16 cellular contexts compared by ENCODE assay signal in genomic region chr2:3759766-3760165, GRCh38. TPM values are rescaled to one million over a fixed set of nuclear protein-coding genes. Genes with fewer than 3 reads are reported as not detected.
DNase-seq lines count a peak whose midpoint lies in the region; ATAC-seq and TF ChIP-seq lines count a peak whose summit lies in the region.
"Had no signal": no experiment of that assay in that cellular context is flagged by ENCODE, and none has a peak within 500 bp of the region (broad histone marks: within the 10 kb centered on the region; RNA-seq: fewer than 3 reads in every experiment).

No MANE protein-coding gene starts in this region.

- H3K56ac ChIP-seq in IMR-90 (ENCODE audit: extremely low read depth, insufficient read depth, low read length): no peak overlapping the region

- H3K36me3 Mint-ChIP-seq in CD8-positive, alpha-beta memory T cell: no peaks in the 10 kb centered on the region
- H3K36me3 Mint-ChIP-seq in activated T-helper 2 cell treated with anti-CD3 and anti-CD28 coated beads, Interferon-gamma antibody, Interleukin-2, Interleukin-4, amounts not matched to agents 10 μg/mL and 5 μg/mL and 100 μg/mL, durations not matched to agents 14 hours and 24 hours and 36 hours (ENCODE audit: low read depth): no peaks in the 10 kb centered on the region
- H3K36me3 Mint-ChIP-seq: CD4-positive, CD25-positive, alpha-beta regulatory T cell had no signal

- no peak overlapping the region for H2AFZ ChIP-seq in IMR-90 (replicated peaks; ENCODE audit: low read length, poor library complexity)
- H2AFZ ChIP-seq: GM23338 had no signal

- POLR2A ChIA-PET in IMR-90 (lab: Charles Lee; ENCODE audit: unreplicated experiment): no interaction called here
- POLR2A ChIA-PET in CD8-positive, alpha-beta memory T cell (lab: Charles Lee): no interaction called here

- 0 out of 2 replicates have a peak overlapping the region, but pooled peaks have one; percentile 0 for H3K14ac ChIP-seq in IMR-90 (replicated peaks; ENCODE audit: low read depth, low read length)

- BruUV-seq in IMR-90 (replicated peaks; lab: Mats Ljungman, UMichigan): no TSS peak

- H3K4me1 ChIP-seq in IMR-90 (ENCODE audit: control insufficient read depth, insufficient read depth, low read length): peaks cover 12% of the 10 kb centered on the region
- no peaks in the 10 kb centered on the region for H3K4me1 ChIP-seq in CD8-positive, alpha-beta memory T cell (ENCODE audit: insufficient read depth, low read length)
- H3K4me1 ChIP-seq: BE2C, Caco-2 had no signal

- peak overlapping the region; percentile 3; the same call in 1 of the 2 replicates for H2BK20ac ChIP-seq in IMR-90 (ENCODE audit: low read depth, low read length)

- H2AK9ac ChIP-seq in IMR-90 (replicated peaks; ENCODE audit: low read depth, low read length, poor library complexity): no peak overlapping the region

- H2BK15ac ChIP-seq in IMR-90 (ENCODE audit: low read depth, low read length): peak overlapping the region; percentile 16; the same call in 1 of the 3 replicates

- dilution Hi-C loops in IMR-90 (cut with HindIII; ENCODE audit: low sequenced_read_pairs, unreplicated experiment): no loop called here

- peak overlapping the region; percentile 81 for H2BK5ac ChIP-seq in IMR-90 (ENCODE audit: low read depth, low read length, poor library complexity, severe bottlenecking)

- WGBS in IMR-90 (ENCODE audit: extremely low coverage in 2 of 2, insufficient read length in 1 of 2), 2 experiments: no CpG with 5 or more reads among the region's 4 CpGs

- H3K27ac Mint-ChIP-seq in CD8-positive, alpha-beta memory T cell: no peak overlapping the region
- H3K27ac Mint-ChIP-seq in activated T-helper 2 cell treated with anti-CD3 and anti-CD28 coated beads, Interferon-gamma antibody, Interleukin-2, Interleukin-4, amounts not matched to agents 10 μg/mL and 5 μg/mL and 100 μg/mL, durations not matched to agents 14 hours and 24 hours and 36 hours: no peak overlapping the region
- H3K27ac Mint-ChIP-seq: CD4-positive, CD25-positive, alpha-beta regulatory T cell; GM23338 had no signal

- peak overlapping the region; percentile 43; the same call in 1 of the 2 replicates for H3K4me2 ChIP-seq in IMR-90 (ENCODE audit: low read depth, low read length)
- H3K4me2 ChIP-seq: GM23338 had no signal

- in situ Hi-C loops in IMR-90 (cut with MboI; ENCODE audit: low sequenced_read_pairs): no loop called here
- in situ Hi-C loops in brain microvascular endothelial cell (cut with HindIII; ENCODE audit: low pct_ligation_motif_present, low sequenced_read_pairs): no loop called here

- peaks cover 3 to 20% of the 10 kb centered on the region in 2 donors for H3K27me3 Mint-ChIP-seq in CD8-positive, alpha-beta memory T cell
- H3K27me3 Mint-ChIP-seq in activated T-helper 2 cell treated with anti-CD3 and anti-CD28 coated beads, Interferon-gamma antibody, Interleukin-2, Interleukin-4, amounts not matched to agents 10 μg/mL and 5 μg/mL and 100 μg/mL, durations not matched to agents 14 hours and 24 hours and 36 hours (ENCODE audit: low read depth): no peaks in the 10 kb centered on the region

- intact Hi-C loops in IMR-90 (cut with micrococcal nuclease): no loop called here
- intact Hi-C loops in cardiac septum (cut with DNase I): no loop called here
- intact Hi-C loops in activated T-helper 2 cell treated with anti-CD3 and anti-CD28 coated beads, Interferon-gamma antibody, Interleukin-2, Interleukin-4, amounts not matched to agents 10 μg/mL and 5 μg/mL and 100 μg/mL, durations not matched to agents 14 hours and 24 hours and 36 hours (cut with micrococcal nuclease): no loop called here

- H3K36me3 ChIP-seq in IMR-90 (ENCODE audit: control insufficient read depth, insufficient read depth, low read length): no peaks in the 10 kb centered on the region
- no peaks in the 10 kb centered on the region for H3K36me3 ChIP-seq in brain microvascular endothelial cell (replicated peaks)
- no peaks in the 10 kb centered on the region for H3K36me3 ChIP-seq in CD8-positive, alpha-beta memory T cell (ENCODE audit: insufficient read depth, low read length)
- H3K36me3 ChIP-seq: BE2C had no signal

- no peaks in the 10 kb centered on the region for H3K79me1 ChIP-seq in IMR-90 (ENCODE audit: low read depth in 1 of 2, low read length in 2 of 2)

- no peak overlapping the region for H3K4me3 Mint-ChIP-seq in CD8-positive, alpha-beta memory T cell
- H3K4me3 Mint-ChIP-seq in activated T-helper 2 cell treated with anti-CD3 and anti-CD28 coated beads, Interferon-gamma antibody, Interleukin-2, Interleukin-4, amounts not matched to agents 10 μg/mL and 5 μg/mL and 100 μg/mL, durations not matched to agents 14 hours and 24 hours and 36 hours (ENCODE audit: low read depth): no peak overlapping the region
- H3K4me3 Mint-ChIP-seq: CD4-positive, CD25-positive, alpha-beta regulatory T cell; GM23338 had no signal

- peak overlapping the region; percentile 24 for H4K91ac ChIP-seq in IMR-90 (ENCODE audit: insufficient read depth, low read depth, low read length)

- H3K4me3 ChIP-seq in IMR-90 (ENCODE audit: insufficient read depth, low read depth, low read length) (no peak overlapping the region), brain microvascular endothelial cell (ENCODE audit: low read depth, low read length) (no peak overlapping the region)
- no peak overlapping the region for H3K4me3 ChIP-seq in CD8-positive, alpha-beta memory T cell (ENCODE audit: low read length)
- H3K4me3 ChIP-seq: GM23338 had no signal

- peak overlapping the region; percentile 46 to 49 for H4K8ac ChIP-seq in IMR-90 (ENCODE audit: low read depth in 2 of 2, low read length in 2 of 2)

- peak overlapping the region; percentile 80 for H3K18ac ChIP-seq in IMR-90 (ENCODE audit: low read depth, low read length)

- ATAC-seq in IMR-90 (ENCODE audit: low read depth): peak; percentile 55
- ATAC-seq: GM23338 had no signal

- peaks cover 4% of the 10 kb centered on the region for H3K9me3 ChIP-seq in IMR-90 (ENCODE audit: control insufficient read depth, insufficient read depth, low read length)
- no peaks in the 10 kb centered on the region for H3K9me3 ChIP-seq in CD8-positive, alpha-beta memory T cell (ENCODE audit: low read length)
- H3K9me3 ChIP-seq: BE2C, Caco-2 had no signal

- no peak for TF ChIP-seq POLR2A in IMR-90 (IDR thresholded peaks at IDR 0.05; ENCODE audit: low read depth, low read length)

- 0 out of 2 replicates have a peak overlapping the region, but pooled peaks have one; percentile 1 for H3K23ac ChIP-seq in IMR-90 (ENCODE audit: low read depth, low read length)

- H3K27ac ChIP-seq in IMR-90 (ENCODE audit: insufficient read depth, low read length) (peak overlapping the region; percentile 41), brain microvascular endothelial cell (no peak overlapping the region)
- H3K27ac ChIP-seq in CD8-positive, alpha-beta memory T cell (ENCODE audit: low read depth, low read length): no peak overlapping the region

- peak overlapping the region; percentile 17 for H2BK120ac ChIP-seq in IMR-90 (ENCODE audit: low read depth, low read length)

- CTCF ChIA-PET in IMR-90 (lab: Yijun Ruan, JAX): interaction anchor here (0.6 to 1.5 kb wide), 2 partner anchors 15 to 32 kb away, joined by 3 to 5 read pairs; no protein-coding TSS in a partner anchor
- CTCF ChIA-PET in CD8-positive, alpha-beta memory T cell (lab: Charles Lee): no interaction called here

- TF ChIP-seq RAD21 in IMR-90 (IDR thresholded peaks at IDR 0.05; ENCODE audit: low read length): no peak

- H3K27me3 ChIP-seq in IMR-90 (ENCODE audit: control insufficient read depth, insufficient read depth, low read length) (no peaks in the 10 kb centered on the region), brain microvascular endothelial cell (replicated peaks) (no peaks in the 10 kb centered on the region)
- H3K27me3 ChIP-seq in CD8-positive, alpha-beta memory T cell (ENCODE audit: insufficient read depth, low read length, poor library complexity, severe bottlenecking): no peaks in the 10 kb centered on the region

- H3K9me1 ChIP-seq in IMR-90 (ENCODE audit: insufficient read depth, low read length): peaks cover 5% of the 10 kb centered on the region; the same call in 1 of the 2 replicates

- H2AK5ac ChIP-seq in IMR-90 (ENCODE audit: low read depth, low read length): 0 out of 2 replicates have a peak overlapping the region, but pooled peaks have one; percentile 0

- peak overlapping the region; percentile 58; the same call in 1 of the 2 replicates for H4K5ac ChIP-seq in IMR-90 (ENCODE audit: low read depth, low read length)

- H3K4me1 Mint-ChIP-seq in CD8-positive, alpha-beta memory T cell: no peaks in the 10 kb centered on the region
- no peaks in the 10 kb centered on the region for H3K4me1 Mint-ChIP-seq in activated T-helper 2 cell treated with anti-CD3 and anti-CD28 coated beads, Interferon-gamma antibody, Interleukin-2, Interleukin-4, amounts not matched to agents 10 μg/mL and 5 μg/mL and 100 μg/mL, durations not matched to agents 14 hours and 24 hours and 36 hours (ENCODE audit: low read depth)
- H3K4me1 Mint-ChIP-seq: CD4-positive, CD25-positive, alpha-beta regulatory T cell had no signal

- H3K9me3 Mint-ChIP-seq in CD8-positive, alpha-beta memory T cell: peaks cover 0 to 1% (median 0%) of the 10 kb centered on the region in 5 donors
- H3K9me3 Mint-ChIP-seq in activated T-helper 2 cell treated with anti-CD3 and anti-CD28 coated beads, Interferon-gamma antibody, Interleukin-2, Interleukin-4, amounts not matched to agents 10 μg/mL and 5 μg/mL and 100 μg/mL, durations not matched to agents 14 hours and 24 hours and 36 hours: peaks cover 9% of the 10 kb centered on the region

- DNase-seq in IMR-90 (peak; percentile 68), brain microvascular endothelial cell (peak; percentile 3), iris pigment epithelial cell (ENCODE audit: low read depth) (peak; percentile 3), cardiac septum (ENCODE audit: low spot score) (no peak)
- DNase-seq in CD8-positive, alpha-beta memory T cell: no peak
- no peak for DNase-seq in activated T-helper 2 cell treated with anti-CD3 and anti-CD28 coated beads, Interferon-gamma antibody, Interleukin-2, Interleukin-4, amounts not matched to agents 10 μg/mL and 5 μg/mL and 100 μg/mL, durations not matched to agents 14 hours and 24 hours and 36 hours (ENCODE audit: low spot score)
- DNase-seq: BE2C; C1 segment of cervical spinal cord; Caco-2; CD4-positive, CD25-positive, alpha-beta regulatory T cell; DMS79 treated with DMSO at 0.1 percent for 48 hours; GF-D8; HCEC 1CT had no signal

- no peaks in the 10 kb centered on the region for H4K20me1 ChIP-seq in IMR-90 (ENCODE audit: insufficient read depth, low read length)

- H3K9ac ChIP-seq in IMR-90 (ENCODE audit: low read depth, low read length): no peak overlapping the region; the same call in 1 of the 2 replicates

- TF ChIP-seq CTCF in IMR-90 (conservative IDR thresholded peaks at IDR 0.05; ENCODE audit: low read depth, low read length) (no peak), brain microvascular endothelial cell (IDR thresholded peaks at IDR 0.05; ENCODE audit: low read depth, low read length, missing control alignments) (no peak)

- peak overlapping the region; percentile 49; the same call in 1 of the 2 replicates for H3K4ac ChIP-seq in IMR-90 (ENCODE audit: low read depth, low read length)

RNA-seq across cellular contexts. Expression of gene DCDC2C, which starts 56.4 kb away (rescaled TPM):
- total RNA-seq in IMR-90 (2012; rRNA removed): not detected in 2 replicates
- not detected in 2 replicates for polyA plus RNA-seq in IMR-90 (2012; rRNA removed)
- polyA plus RNA-seq in IMR-90 (2012; cell fraction: cytosol; rRNA removed): not detected in 2 replicates
- polyA plus RNA-seq in IMR-90 (2012; cell fraction: nucleus; rRNA removed; ENCODE audit: low replicate concordance): not detected in 2 replicates
- not detected for total RNA-seq in cardiac septum
- not detected for total RNA-seq in CD8-positive, alpha-beta memory T cell
- not detected for polyA plus RNA-seq in CD8-positive, alpha-beta memory T cell
- not detected in 2 replicates for total RNA-seq in activated T-helper 2 cell treated with anti-CD3 and anti-CD28 coated beads, Interferon-gamma antibody, Interleukin-2, Interleukin-4, amounts not matched to agents 10 μg/mL and 5 μg/mL and 100 μg/mL, durations not matched to agents 14 hours and 24 hours and 36 hours
- total RNA-seq: A172; Caco-2; CD4-positive, CD25-positive, alpha-beta regulatory T cell; GM23338; HT-29 had no signal
- polyA plus RNA-seq: CD4-positive, CD25-positive, alpha-beta regulatory T cell had no signal

Comparison
In these comparisons a context has a peak if more than half of its experiments do, and no peak if none do; other contexts are left out.
1. DNase-seq: peak in IMR-90 (single experiment), brain microvascular endothelial cell (single experiment) and iris pigment epithelial cell (single experiment); none in cardiac septum (single experiment), CD8-positive, alpha-beta memory T cell (0 of 5) and activated T-helper 2 cell treated with anti-CD3 and anti-CD28 coated beads, Interferon-gamma antibody, Interleukin-2, Interleukin-4, amounts not matched to agents 10 μg/mL and 5 μg/mL and 100 μg/mL, durations not matched to agents 14 hours and 24 hours and 36 hours (single experiment).